Comparison of ENCODE assay signal across 8 cellular contexts in the genomic region with DNA sequence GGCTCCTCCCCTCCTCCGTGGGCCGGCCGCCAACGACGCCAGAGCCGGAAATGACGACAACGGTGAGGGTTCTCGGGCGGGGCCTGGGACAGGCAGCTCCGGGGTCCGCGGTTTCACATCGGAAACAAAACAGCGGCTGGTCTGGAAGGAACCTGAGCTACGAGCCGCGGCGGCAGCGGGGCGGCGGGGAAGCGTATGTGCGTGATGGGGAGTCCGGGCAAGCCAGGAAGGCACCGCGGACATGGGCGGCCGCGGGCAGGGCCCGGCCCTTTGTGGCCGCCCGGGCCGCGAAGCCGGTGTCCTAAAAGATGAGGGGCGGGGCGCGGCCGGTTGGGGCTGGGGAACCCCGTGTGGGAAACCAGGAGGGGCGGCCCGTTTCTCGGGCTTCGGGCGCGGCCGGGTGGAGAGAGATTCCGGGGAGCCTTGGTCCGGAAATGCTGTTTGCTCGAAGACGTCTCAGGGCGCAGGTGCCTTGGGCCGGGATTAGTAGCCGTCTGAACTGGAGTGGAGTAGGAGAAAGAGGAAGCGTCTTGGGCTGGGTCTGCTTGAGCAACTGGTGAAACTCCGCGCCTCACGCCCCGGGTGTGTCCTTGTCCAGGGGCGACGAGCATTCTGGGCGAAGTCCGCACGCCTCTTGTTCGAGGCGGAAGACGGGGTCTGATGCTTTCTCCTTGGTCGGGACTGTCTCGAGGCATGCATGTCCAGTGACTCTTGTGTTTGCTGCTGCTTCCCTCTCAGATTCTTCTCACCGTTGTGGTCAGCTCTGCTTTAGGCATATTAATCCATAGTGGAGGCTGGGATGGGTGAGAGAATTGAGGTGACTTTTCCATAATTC. TPM values are rescaled to one million over a fixed set of nuclear protein-coding genes. Genes with fewer than 3 reads are reported as not detected.
DNase-seq lines count a peak whose midpoint lies in the region; ATAC-seq, FAIRE-seq and TF ChIP-seq lines count a peak whose summit lies in the region.

A gene (plus strand): TSS at position 121 of the 835 bp plus-strand sequence. CDS start 11,513 bp downstream, outside the sequence.

- in situ Hi-C loops in transverse colon (cut with MboI; ENCODE audit: low pct_ligation_motif_present in 1 of 4, low pct_unique_long_range_greater_than_20kb in 1 of 4, low sequenced_read_pairs in 3 of 4) = no loop called here

- no peak for TF ChIP-seq EP300 in transverse colon (IDR thresholded peaks at IDR 0.05; ENCODE audit: low read depth)

- intact Hi-C loops in adrenal gland (cut with DNase I) = no loop called here
- intact Hi-C loops in cardiac septum (cut with DNase I) = loop anchor here (5.0 kb wide), 1 partner anchor 109 kb away; a partner anchor contains a TSS
- intact Hi-C loops in transverse colon (cut with DNase I; ENCODE audit: low total_unique reads) = no loop called here

- peak; percentile 88 for ATAC-seq in HG02840 (IDR thresholded peaks at IDR 0.05; ENCODE audit: low FRiP score, unreplicated experiment)

- FAIRE-seq in GM12892 (lab: Jason Lieb, UNC) = peak; percentile 95

- TF ChIP-seq CTCF in adrenal gland (IDR thresholded peaks at IDR 0.05) = no peak
- no peak for TF ChIP-seq CTCF in transverse colon (IDR thresholded peaks at IDR 0.05)

- H3K4me3 ChIP-seq in adrenal gland (peak within 1 kb of the TSS; percentile 19 to 92 (median 86)), transverse colon (peak within 1 kb of the TSS; percentile 74 to 95 (median 85))

- H3K9me3 ChIP-seq in adrenal gland (replicated peaks in 1 of 3) = no peaks in the 10 kb centered on the region
- no peaks in the 10 kb centered on the region for H3K9me3 ChIP-seq in transverse colon

- H3K27me3 ChIP-seq in adrenal gland (no peaks in the 10 kb centered on the region), transverse colon (no peaks in the 10 kb centered on the region)

- H3K4me1 ChIP-seq in adrenal gland (replicated peaks in 1 of 2) (peaks cover 10 to 17% of the 10 kb centered on the region in 2 donors), transverse colon (peaks cover 5 to 24% (median 14%) of the 10 kb centered on the region in 4 donors)

- DNase-seq in GM12892 (ENCODE audit: insufficient read length) (peak; percentile 96), NCI-H146 treated with DMSO at 0.1 percent for 48 hours (lab: John Stamatoyannopoulos, UW; ENCODE audit: unreplicated experiment) (peak; percentile 59), T-helper 1 cell (peak; percentile 95 to 99 (median 98)), adrenal gland (peak; percentile 93 to 98 (median 96)), cardiac septum (ENCODE audit: low spot score) (peak; percentile 99), pons (ENCODE audit: low spot score) (peak; percentile 94), transverse colon (peak; percentile 98)

- no peaks in the 10 kb centered on the region for H3K36me3 ChIP-seq in adrenal gland (replicated peaks in 1 of 2)
- H3K36me3 ChIP-seq in transverse colon = no peaks in the 10 kb centered on the region

- TF ChIP-seq POLR2A in GM12892 (IDR thresholded peaks at IDR 0.05; ENCODE audit: low read depth, low read length) = peak; percentile 87
- peak; percentile 74 to 87 for TF ChIP-seq POLR2A in adrenal gland (IDR thresholded peaks at IDR 0.05)
- peak; percentile 95 for TF ChIP-seq POLR2A in transverse colon (IDR thresholded peaks at IDR 0.05)

- 0 to 6% (median 1%) methylated on average over 3 to 71 of the region's 71 CpGs for WGBS in adrenal gland, 4 donors
- WGBS in transverse colon (ENCODE audit: low coverage in 1 of 2), 2 donors = 0% methylated on average over 37 of the region's 71 CpGs; no CpG with 5 or more reads in 1 of the 2 donors

- H3K27ac ChIP-seq in adrenal gland = peak within 1 kb of the TSS; percentile 89 to 96 (median 94)
- H3K27ac ChIP-seq in transverse colon = peak within 1 kb of the TSS; percentile 97 to 100 (median 98)

RNA-seq across cellular contexts. Expression of the gene that starts here (rescaled TPM):
- 21.7 TPM for polyA plus RNA-seq in GM12892 (2012; ENCODE audit: missing spikeins)
- total RNA-seq in adrenal gland = 10 to 100 TPM; 43.2 to 83.8 (median 51.2) TPM
- polyA plus RNA-seq in adrenal gland = 10 to 100 TPM; 15.7 to 55.5 (median 25.4) TPM
- total RNA-seq in cardiac septum = 20.5 TPM
- total RNA-seq in transverse colon = 100 to 1,000 TPM; 101 to 221 (median 135) TPM

Comparison
In these comparisons a context has a peak if more than half of its experiments do, and no peak if none do; other contexts are left out.
1. Peak in every context shown above with its lines: DNase-seq, ATAC-seq, H3K4me3 ChIP-seq and H3K27ac ChIP-seq.